In genomic region chr7:111836592-111836991, GRCh38 we compare ENCODE assay signal across 35 cellular contexts.
DNase-seq lines count a peak whose midpoint lies in the region; ATAC-seq and TF ChIP-seq lines count a peak whose summit lies in the region.
"Had no signal": no experiment of that assay in that cellular context is flagged by ENCODE, and none has a peak within 500 bp of the region (broad histone marks: within the 10 kb centered on the region; RNA-seq: fewer than 3 reads in every experiment).

No MANE protein-coding gene starts in this region.

- no peaks in the 10 kb centered on the region for H4K20me1 ChIP-seq in SK-N-SH (ENCODE audit: insufficient read depth)
- H4K20me1 ChIP-seq: BLaER1 had no signal

- TF ChIP-seq EP300 in SK-N-SH (IDR thresholded peaks at IDR 0.05; ENCODE audit: borderline replicate concordance in 1 of 2, low read depth in 1 of 2, low read length in 1 of 2): no peak

- H3K4me1 Mint-ChIP-seq in activated T-cell treated with anti-CD3 and anti-CD28 coated beads, Interleukin-2, amount 50 U/mL, for 72 hours (ENCODE audit: low read depth): peaks cover under 1% of the 10 kb centered on the region
- H3K4me1 Mint-ChIP-seq in activated T-cell treated with anti-CD3 and anti-CD28 coated beads, Interleukin-2, amount 50 U/mL, for 4 hours (ENCODE audit: low read depth): no peaks in the 10 kb centered on the region
- H3K4me1 Mint-ChIP-seq in osteocyte (ENCODE audit: unreplicated experiment) (peaks cover 39% of the 10 kb centered on the region), endothelial cell (ENCODE audit: unreplicated experiment) (no peaks in the 10 kb centered on the region)
- H3K4me1 Mint-ChIP-seq: B cell; CD4-positive, CD25-positive, alpha-beta regulatory T cell had no signal

- no peaks in the 10 kb centered on the region for H3K79me2 ChIP-seq in SK-N-SH (ENCODE audit: insufficient read depth)

- POLR2A ChIA-PET in SK-N-SH (lab: Yijun Ruan, JAX): no interaction called here

- no peak overlapping the region for H2AFZ ChIP-seq in SK-N-SH (ENCODE audit: low read depth)

- peaks cover 0 to 1% of the 10 kb centered on the region in 2 donors for H3K9me3 Mint-ChIP-seq in activated T-cell treated with anti-CD3 and anti-CD28 coated beads, Interleukin-2, amount 50 U/mL, for 72 hours
- peaks cover 9% of the 10 kb centered on the region for H3K9me3 Mint-ChIP-seq in activated T-cell treated with anti-CD3 and anti-CD28 coated beads, Interleukin-2, amount 50 U/mL, for 4 hours
- H3K9me3 Mint-ChIP-seq in osteocyte (ENCODE audit: unreplicated experiment): peaks cover 10% of the 10 kb centered on the region
- H3K9me3 Mint-ChIP-seq in endothelial cell (ENCODE audit: unreplicated experiment): no peaks in the 10 kb centered on the region
- H3K9me3 Mint-ChIP-seq: CD4-positive, alpha-beta T cell had no signal

- peak overlapping the region in 1 of 2 experiments; percentile 93; a peak in 1 of 4 replicates for H3K27ac ChIP-seq in SK-N-SH (ENCODE audit: low read depth in 2 of 2, low read length in 1 of 2)
- H3K27ac ChIP-seq in SK-N-MC: peak overlapping the region; percentile 97; the same call in 1 of the 2 replicates
- H3K27ac ChIP-seq in effector memory CD4-positive, alpha-beta T cell (ENCODE audit: insufficient read depth, low read length, poor library complexity, severe bottlenecking): no peak overlapping the region
- H3K27ac ChIP-seq: 22Rv1; A549; BLaER1; BLaER1 treated with 17β-estradiol and CSF1 and Interleukin-3, amounts not matched to agents 10 nM and 100 nM; C4-2B had no signal

- 62% methylated on average over 1 of the region's 1 CpG for WGBS in SK-N-SH (ENCODE audit: low lambda C conversion rate)

- no peak overlapping the region for H3K4me2 ChIP-seq in SK-N-SH
- H3K4me2 ChIP-seq: A549; BLaER1; BLaER1 treated with 17β-estradiol and CSF1 and Interleukin-3, amounts not matched to agents 10 nM and 100 nM had no signal

- no peaks in the 10 kb centered on the region for H3K36me3 Mint-ChIP-seq in activated T-cell treated with anti-CD3 and anti-CD28 coated beads, Interleukin-2, amount 50 U/mL, for 72 hours (ENCODE audit: insufficient read depth in 2 of 2)
- no peaks in the 10 kb centered on the region for H3K36me3 Mint-ChIP-seq in activated T-cell treated with anti-CD3 and anti-CD28 coated beads, Interleukin-2, amount 50 U/mL, for 4 hours (ENCODE audit: insufficient read depth)
- peaks cover 32% of the 10 kb centered on the region for H3K36me3 Mint-ChIP-seq in osteocyte (ENCODE audit: unreplicated experiment)
- H3K36me3 Mint-ChIP-seq in endothelial cell (ENCODE audit: low read depth, unreplicated experiment): peaks cover 24% of the 10 kb centered on the region
- H3K36me3 Mint-ChIP-seq: CD14-positive monocyte; CD4-positive, alpha-beta memory T cell; CD4-positive, CD25-positive, alpha-beta regulatory T cell; CD8-positive, alpha-beta memory T cell; CD8-positive, alpha-beta T cell had no signal

- peaks cover 0 to 6% of the 10 kb centered on the region in 2 experiments for H3K36me3 ChIP-seq in SK-N-SH (replicated peaks in 1 of 2; ENCODE audit: control insufficient read depth in 1 of 2, insufficient read depth in 2 of 2, low read length in 1 of 2)
- no peaks in the 10 kb centered on the region for H3K36me3 ChIP-seq in SK-N-MC (ENCODE audit: insufficient read depth, low read length)
- no peaks in the 10 kb centered on the region for H3K36me3 ChIP-seq in effector memory CD4-positive, alpha-beta T cell (ENCODE audit: control insufficient read depth, insufficient read depth, low read length)
- H3K36me3 ChIP-seq: BE2C, BLaER1 had no signal

- H3K9ac ChIP-seq in SK-N-SH (no peak overlapping the region), SK-N-MC (ENCODE audit: insufficient read length) (no peak overlapping the region)
- H3K9ac ChIP-seq: BLaER1; BLaER1 treated with 17β-estradiol and CSF1 and Interleukin-3, amounts not matched to agents 10 nM and 100 nM had no signal

- H3K27ac Mint-ChIP-seq in activated T-cell treated with anti-CD3 and anti-CD28 coated beads, Interleukin-2, amount 50 U/mL, for 72 hours: peak overlapping the region; percentile 11
- peak overlapping the region; percentile 75 for H3K27ac Mint-ChIP-seq in osteocyte (ENCODE audit: unreplicated experiment)
- H3K27ac Mint-ChIP-seq in endothelial cell (ENCODE audit: unreplicated experiment): no peak overlapping the region
- H3K27ac Mint-ChIP-seq: B cell; CD14-positive monocyte; CD4-positive, alpha-beta memory T cell; CD4-positive, alpha-beta T cell; CD4-positive, CD25-positive, alpha-beta regulatory T cell; CD8-positive, alpha-beta memory T cell; CD8-positive, alpha-beta T cell had no signal

- H3K9me3 ChIP-seq in SK-N-SH (no peaks in the 10 kb centered on the region; the same call in 1 of the 2 replicates), SK-N-MC (ENCODE audit: low read depth, low read length) (peaks cover 6% of the 10 kb centered on the region; the same call in 1 of the 2 replicates)
- H3K9me3 ChIP-seq in effector memory CD4-positive, alpha-beta T cell (ENCODE audit: control insufficient read depth, low read length): no peaks in the 10 kb centered on the region
- H3K9me3 ChIP-seq: BE2C, BLaER1, Caco-2 had no signal

- CTCF ChIA-PET in SK-N-SH (lab: Yijun Ruan, JAX): interaction anchor here (2.1 to 10.1 kb wide), 3 partner anchors 17 to 95 kb away, joined by 7 to 70 read pairs (median 8); no protein-coding TSS in a partner anchor

- peaks cover 22 to 29% of the 10 kb centered on the region in 2 experiments for H3K4me1 ChIP-seq in SK-N-SH (ENCODE audit: control insufficient read depth in 1 of 2, insufficient read depth in 2 of 2, low read depth in 1 of 2, low read length in 1 of 2)
- H3K4me1 ChIP-seq in effector memory CD4-positive, alpha-beta T cell (ENCODE audit: control insufficient read depth, insufficient read depth, low read length, poor library complexity, severe bottlenecking): no peaks in the 10 kb centered on the region
- H3K4me1 ChIP-seq: Caco-2 had no signal

- H3K4me3 ChIP-seq in SK-N-SH (ENCODE audit: low read depth in 2 of 2, low read length in 1 of 2) (no peak overlapping the region), SK-N-MC (no peak overlapping the region)
- no peak overlapping the region for H3K4me3 ChIP-seq in effector memory CD4-positive, alpha-beta T cell (ENCODE audit: insufficient read depth, low read depth, low read length, poor library complexity, severe bottlenecking)
- H3K4me3 ChIP-seq: A549; BLaER1; BLaER1 treated with 17β-estradiol and CSF1 and Interleukin-3, amounts not matched to agents 10 nM and 100 nM had no signal

- H3K27me3 ChIP-seq in SK-N-SH (ENCODE audit: insufficient read depth): no peaks in the 10 kb centered on the region
- H3K27me3 ChIP-seq in effector memory CD4-positive, alpha-beta T cell (replicated peaks; ENCODE audit: control insufficient read depth, insufficient read depth, low read length, poor library complexity, severe bottlenecking): no peaks in the 10 kb centered on the region
- H3K27me3 ChIP-seq: BE2C; BLaER1; BLaER1 treated with 17β-estradiol and CSF1 and Interleukin-3, amounts not matched to agents 10 nM and 100 nM had no signal

- H3K9me2 ChIP-seq in SK-N-SH: no peaks in the 10 kb centered on the region

- peaks cover 33% of the 10 kb centered on the region for H3F3A ChIP-seq in SK-N-SH (replicated peaks; ENCODE audit: insufficient read depth)

- no peak for DNase-seq in SK-N-SH
- no peak for DNase-seq in activated T-cell treated with anti-CD3 and anti-CD28 coated beads, Interleukin-2, amount 50 U/mL, for 72 hours
- DNase-seq in activated T-cell treated with anti-CD3 and anti-CD28 coated beads, Interleukin-2, amount 50 U/mL, for 4 hours: no peak
- no peak for DNase-seq in SK-N-MC (ENCODE audit: low read depth, low spot score)
- no peak for DNase-seq in osteocyte (ENCODE audit: extremely low spot score, unreplicated experiment)
- DNase-seq in endothelial cell (ENCODE audit: low spot score): no peak
- DNase-seq in effector memory CD4-positive, alpha-beta T cell: no peak
- DNase-seq: 8988T; ACHN; AML-193; BE2C; C1 segment of cervical spinal cord; Caco-2; Calu3; CD4-positive, alpha-beta memory T cell; CD4-positive, alpha-beta T cell; CD4-positive, CD25-positive, alpha-beta regulatory T cell; CD8-positive, alpha-beta memory T cell; CD8-positive, alpha-beta T cell; COR-L47; DMS 273 treated with DMSO at 0.1 percent for 48 hours; DMS153; DMS53; DMS79; DMS79 treated with DMSO at 0.1 percent for 48 hours; DND-41; EL had no signal

- TF ChIP-seq RAD21 in SK-N-SH (IDR thresholded peaks at IDR 0.05; ENCODE audit: low read length): no peak

- ATAC-seq in SK-N-SH treated with all-trans-retinoic acid at 6 μM for 48 hours: no peak
- ATAC-seq in activated T-cell treated with anti-CD3 and anti-CD28 coated beads, Interleukin-2, amount 50 U/mL, for 72 hours (replicated peaks in 1 of 2): no peak
- ATAC-seq in activated T-cell treated with anti-CD3 and anti-CD28 coated beads, Interleukin-2, amount 50 U/mL, for 4 hours: no peak
- ATAC-seq: A549; CD8-positive, alpha-beta T cell had no signal

- no peak overlapping the region for H3K4me3 Mint-ChIP-seq in activated T-cell treated with anti-CD3 and anti-CD28 coated beads, Interleukin-2, amount 50 U/mL, for 72 hours
- no peak overlapping the region for H3K4me3 Mint-ChIP-seq in activated T-cell treated with anti-CD3 and anti-CD28 coated beads, Interleukin-2, amount 50 U/mL, for 4 hours
- H3K4me3 Mint-ChIP-seq in osteocyte (ENCODE audit: unreplicated experiment) (no peak overlapping the region), endothelial cell (ENCODE audit: unreplicated experiment) (no peak overlapping the region)
- H3K4me3 Mint-ChIP-seq: B cell; CD14-positive monocyte; CD4-positive, alpha-beta memory T cell; CD4-positive, alpha-beta T cell; CD4-positive, CD25-positive, alpha-beta regulatory T cell; CD8-positive, alpha-beta memory T cell; CD8-positive, alpha-beta T cell had no signal

- H3K27me3 Mint-ChIP-seq in activated T-cell treated with anti-CD3 and anti-CD28 coated beads, Interleukin-2, amount 50 U/mL, for 72 hours (ENCODE audit: low read depth): peaks cover 5% of the 10 kb centered on the region
- peaks cover 2% of the 10 kb centered on the region for H3K27me3 Mint-ChIP-seq in activated T-cell treated with anti-CD3 and anti-CD28 coated beads, Interleukin-2, amount 50 U/mL, for 4 hours (ENCODE audit: low read depth)
- H3K27me3 Mint-ChIP-seq in osteocyte (ENCODE audit: unreplicated experiment) (no peaks in the 10 kb centered on the region), endothelial cell (ENCODE audit: unreplicated experiment) (peaks cover 2% of the 10 kb centered on the region)
- H3K27me3 Mint-ChIP-seq: B cell; CD4-positive, alpha-beta memory T cell; CD8-positive, alpha-beta memory T cell had no signal

- TF ChIP-seq CTCF in SK-N-SH (IDR thresholded peaks at IDR 0.05) (no peak), osteocyte (IDR thresholded peaks at IDR 0.05) (no peak), endothelial cell (IDR thresholded peaks at IDR 0.05; ENCODE audit: unreplicated experiment) (no peak)

TF ChIP-seq in SK-N-SH treated with all-trans-retinoic acid at 6 μM for 48 hours, 23 proteins besides CTCF, POLR2A, EP300 and RAD21 (continues in another document):
- TF ChIP-seq ZFP30 (CRISPR knock-in tag; IDR thresholded peaks at IDR 0.05): peak; percentile 99
